8 cellular contexts compared by ENCODE assay signal in the genomic region with DNA sequence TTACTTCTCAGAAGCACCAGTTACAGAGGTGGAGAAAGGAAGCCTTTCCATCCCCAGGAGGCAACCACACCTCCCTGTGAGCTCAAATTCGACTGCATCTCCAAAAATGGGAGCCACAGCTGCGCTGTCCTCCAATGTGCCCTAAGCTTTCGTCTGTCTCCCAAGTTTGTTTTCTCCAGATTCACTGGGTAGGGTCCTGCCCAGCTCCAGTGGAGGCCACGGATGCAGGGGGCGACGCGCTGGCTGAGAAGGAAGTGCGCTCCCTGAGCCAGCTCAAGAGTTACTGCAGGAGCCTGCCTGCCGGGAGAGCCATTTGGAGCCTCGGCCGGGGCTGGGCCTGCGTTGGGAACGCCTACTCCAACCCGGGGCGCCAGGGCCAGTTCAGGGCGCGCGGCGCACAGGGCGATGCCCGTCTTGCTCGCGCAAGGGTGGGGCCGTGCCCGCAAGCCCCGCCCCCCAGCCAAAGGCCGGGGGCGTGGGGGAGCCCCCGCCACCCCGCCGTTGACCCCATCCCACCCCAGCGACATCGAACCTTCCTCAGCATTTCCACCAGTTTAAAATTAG. TPM values are rescaled to one million over a fixed set of nuclear protein-coding genes. Genes with fewer than 3 reads are reported as not detected.
DNase-seq lines count a peak whose midpoint lies in the region; ATAC-seq, FAIRE-seq and TF ChIP-seq lines count a peak whose summit lies in the region.

No MANE protein-coding gene starts in this region.

- H4K20me1 ChIP-seq in mammary epithelial cell (ENCODE audit: insufficient read depth, low read length), result no peaks in the 10 kb centered on the region

- in situ Hi-C loops in mammary epithelial cell (cut with MboI; ENCODE audit: low sequenced_read_pairs in 2 of 2), result no loop called here

- dilution Hi-C loops in mammary epithelial cell (cut with HindIII; ENCODE audit: low sequenced_read_pairs), result loop anchor here (25.0 kb wide), 1 partner anchor 247 kb away; a partner anchor contains a TSS

- H3K36me3 ChIP-seq in WERI-Rb-1 (peaks cover 10% of the 10 kb centered on the region), mammary epithelial cell (ENCODE audit: insufficient read depth, low read length) (peaks cover 6% of the 10 kb centered on the region)

- H3K9me3 ChIP-seq in WERI-Rb-1 (ENCODE audit: severe bottlenecking) (no peaks in the 10 kb centered on the region), mammary epithelial cell (replicated peaks; ENCODE audit: insufficient read depth, low read length) (no peaks in the 10 kb centered on the region)

- TF ChIP-seq CTCF in WERI-Rb-1 (IDR thresholded peaks at IDR 0.05; ENCODE audit: low read depth, low read length) (0 out of 2 replicates have a peak, but pooled peaks have one; percentile 4), mammary epithelial cell (conservative IDR thresholded peaks at IDR 0.05 in 1 of 2, IDR thresholded peaks at IDR 0.05 in 1 of 2; ENCODE audit: extremely low read depth in 1 of 2, insufficient read depth in 1 of 2, low read depth in 1 of 2, low read length in 2 of 2) (peak in 1 of 2 donors; percentile 22), D721Med (IDR thresholded peaks at IDR 0.05; ENCODE audit: insufficient read depth, missing control alignments) (no peak)

- DNase-seq in NCI-H1105 (lab: John Stamatoyannopoulos, UW), result peak; percentile 82
- peak; percentile 79 for DNase-seq in WERI-Rb-1
- peak; percentile 91 for DNase-seq in mammary epithelial cell
- peak; percentile 75 for DNase-seq in inferior parietal cortex (ENCODE audit: extremely low spot score)
- peak; percentile 46 for DNase-seq in smooth muscle cell of the brain vasculature (ENCODE audit: low read depth, low spot score)
- DNase-seq in D721Med (ENCODE audit: insufficient read length, low spot score), result no peak

- peaks cover 95% of the 10 kb centered on the region for H3K79me2 ChIP-seq in mammary epithelial cell (ENCODE audit: insufficient read depth, low read length)

- no TSS peak for BruUV-seq in mammary epithelial cell (replicated peaks; lab: Mats Ljungman, UMichigan)

- H3K4me2 ChIP-seq in mammary epithelial cell (ENCODE audit: insufficient read depth, low read depth, low read length), result peak overlapping the region; percentile 94

- H3K27me3 ChIP-seq in WERI-Rb-1 (ENCODE audit: insufficient read depth, low read depth, severe bottlenecking) (no peaks in the 10 kb centered on the region), mammary epithelial cell (ENCODE audit: insufficient read depth, low read length) (no peaks in the 10 kb centered on the region)

- H3K4me3 ChIP-seq in WERI-Rb-1 (ENCODE audit: low read depth, low read length) (peak overlapping the region; percentile 54), mammary epithelial cell (replicated peaks in 1 of 3; ENCODE audit: insufficient read depth in 1 of 3, low read depth in 2 of 3, low read length in 3 of 3) (peak overlapping the region; percentile 51 to 62 (median 61))

- H3K9ac ChIP-seq in mammary epithelial cell (ENCODE audit: insufficient read depth, low read length), result peak overlapping the region; percentile 99

- intact Hi-C loops in mammary epithelial cell (cut with micrococcal nuclease), result loop anchor here (1.0 to 5.0 kb wide), 6 partner anchors 20 to 258 kb away; a partner anchor contains a TSS

- 2% methylated on average over 7 of the region's 33 CpGs for whole genome bisulfite sequencing in mammary epithelial cell (ENCODE audit: low coverage, missing lambda C conversion rate)

- FAIRE-seq in D721Med (lab: Jason Lieb, UNC), result no peak

- H2AFZ ChIP-seq in mammary epithelial cell (ENCODE audit: low read depth, low read length), result peak overlapping the region; percentile 57

- peak overlapping the region; percentile 66 for H3K27ac ChIP-seq in WERI-Rb-1
- H3K27ac ChIP-seq in mammary epithelial cell (ENCODE audit: insufficient read depth, low read depth, low read length), result peak overlapping the region; percentile 99

- peak; percentile 92 for ATAC-seq in GM18502 (IDR thresholded peaks at IDR 0.05; ENCODE audit: poor library complexity, unreplicated experiment)
- peak; percentile 95 for ATAC-seq in HG02642 (IDR thresholded peaks at IDR 0.05; ENCODE audit: poor library complexity, unreplicated experiment)

- H3K4me1 ChIP-seq in mammary epithelial cell (ENCODE audit: insufficient read depth, low read length), result peaks cover 34% of the 10 kb centered on the region

- CTCF ChIA-PET in mammary epithelial cell (lab: Charles Lee; ENCODE audit: low non-redundant PET), result interaction anchor here (1.2 to 1.5 kb wide), 2 partner anchors 161 to 258 kb away, joined by 4 to 6 read pairs; no protein-coding TSS in a partner anchor

RNA-seq across cellular contexts. Expression of a gene that starts 19.5 kb away (rescaled TPM):
- total RNA-seq in mammary epithelial cell, result 10 to 100 TPM; 22.3 to 46.0 TPM
- 10.9 TPM for polyA plus RNA-seq in mammary epithelial cell
- 21.2 TPM for polyA minus RNA-seq in mammary epithelial cell
